Comparison of ENCODE assay signal across 9 cellular contexts in genomic region chr14:22737052-22737451, GRCh38. TPM values are rescaled to one million over a fixed set of nuclear protein-coding genes. Genes with fewer than 3 reads are reported as not detected.
A peak's percentile ranks its signal among the peaks of the same experiment; 100 is the strongest.
DNase-seq lines count a peak whose midpoint lies in the region; ATAC-seq, FAIRE-seq and TF ChIP-seq lines count a peak whose summit lies in the region.
"Had no signal": no experiment of that assay in that cellular context is flagged by ENCODE, and none has a peak within 500 bp of the region (broad histone marks: within the 10 kb centered on the region; RNA-seq: fewer than 3 reads in every experiment).

No MANE protein-coding gene starts in this region.

- H2BK15ac ChIP-seq in mesendoderm (replicated peaks; ENCODE audit: low read depth) = no peak overlapping the region

- no peak overlapping the region for H4K8ac ChIP-seq in mesendoderm (ENCODE audit: low read depth, low read length)

- in situ Hi-C loops in GM12878 (cut with MboI) = no loop called here
- in situ Hi-C loops in mammary epithelial cell (cut with MboI; ENCODE audit: low sequenced_read_pairs in 2 of 2) = no loop called here

- H3K4me1 ChIP-seq in GM12878 (ENCODE audit: control insufficient read depth, insufficient read depth, low read length) (peaks cover 8% of the 10 kb centered on the region), mesendoderm (ENCODE audit: control insufficient read depth, low read depth, low read length) (peaks cover 3% of the 10 kb centered on the region), mammary epithelial cell (ENCODE audit: insufficient read depth, low read length) (no peaks in the 10 kb centered on the region)

- intact Hi-C loops in GM12878 (cut with micrococcal nuclease; ENCODE audit: unreplicated experiment) (no loop called here), mammary epithelial cell (cut with micrococcal nuclease) (no loop called here)

- H3K36me3 ChIP-seq in GM12878 (ENCODE audit: control insufficient read depth in 2 of 2, insufficient read depth in 2 of 2, low read length in 1 of 2) = no peaks in the 10 kb centered on the region
- no peaks in the 10 kb centered on the region for H3K36me3 ChIP-seq in mesendoderm (ENCODE audit: control insufficient read depth, insufficient read depth, low read length)
- H3K36me3 ChIP-seq in mammary epithelial cell (ENCODE audit: insufficient read depth, low read length) = no peaks in the 10 kb centered on the region

- H3K27ac ChIP-seq in GM12878 (ENCODE audit: control insufficient read depth, insufficient read depth) (peak overlapping the region; percentile 64), mesendoderm (ENCODE audit: low read depth, low read length) (no peak overlapping the region), mammary epithelial cell (ENCODE audit: insufficient read depth, low read depth, low read length) (no peak overlapping the region)

- H4K20me1 ChIP-seq in GM12878 (ENCODE audit: control insufficient read depth, insufficient read depth) = no peaks in the 10 kb centered on the region
- no peaks in the 10 kb centered on the region for H4K20me1 ChIP-seq in mammary epithelial cell (ENCODE audit: insufficient read depth, low read length)

- RAD21 ChIA-PET in GM12878 (lab: Charles Lee; ENCODE audit: unreplicated experiment) = interaction anchor here (0.7 kb wide), 1 partner anchor 12 kb away, joined by 3 read pairs; no protein-coding TSS in a partner anchor

- H3K79me2 ChIP-seq in GM12878 (ENCODE audit: control insufficient read depth, insufficient read depth, low read length) = no peaks in the 10 kb centered on the region
- no peaks in the 10 kb centered on the region for H3K79me2 ChIP-seq in mesendoderm (ENCODE audit: control insufficient read depth, insufficient read depth, low read length)
- H3K79me2 ChIP-seq in mammary epithelial cell (ENCODE audit: insufficient read depth, low read length) = no peaks in the 10 kb centered on the region

- TF ChIP-seq POLR2A in GM12878 (IDR thresholded peaks at IDR 0.05; ENCODE audit: low read depth, low read length) (no peak), erythroblast (IDR thresholded peaks at IDR 0.05; ENCODE audit: low read length) (no peak)

- H3K23ac ChIP-seq in mesendoderm (ENCODE audit: low read length) = no peak overlapping the region

- H3K27me3 ChIP-seq in GM12878 (replicated peaks in 1 of 2; ENCODE audit: control insufficient read depth in 2 of 2, insufficient read depth in 2 of 2, low read length in 1 of 2) = no peaks in the 10 kb centered on the region
- no peaks in the 10 kb centered on the region for H3K27me3 ChIP-seq in mesendoderm (ENCODE audit: insufficient read depth, low read length, poor library complexity)
- H3K27me3 ChIP-seq in mammary epithelial cell (ENCODE audit: insufficient read depth, low read length) = no peaks in the 10 kb centered on the region

- H3K4me3 ChIP-seq in GM12865 (ENCODE audit: low read depth, low read length) = no peak overlapping the region
- H3K4me3 ChIP-seq in GM12878 = no peak overlapping the region
- no peak overlapping the region for H3K4me3 ChIP-seq in mesendoderm (ENCODE audit: low read length)
- H3K4me3 ChIP-seq in mammary epithelial cell (replicated peaks in 1 of 3; ENCODE audit: insufficient read depth in 1 of 3, low read depth in 2 of 3, low read length in 3 of 3) = no peak overlapping the region

- no peak overlapping the region for H3K4ac ChIP-seq in mesendoderm (ENCODE audit: low read depth, low read length)

- DNase-seq in GM12865 (ENCODE audit: low read depth) (peak; percentile 81), GM12878 (ENCODE audit: low read depth, low spot score) (no peak), mesendoderm (no peak), mammary epithelial cell (no peak), NCI-H1105 (lab: John Stamatoyannopoulos, UW) (no peak), erythroblast (lab: John Stamatoyannopoulos, UW) (no peak)

- 92% methylated on average over 1 of the region's 1 CpG for WGBS in GM12878 (ENCODE audit: insufficient coverage, insufficient replicate concordance, low lambda C conversion rate, missing lambda C conversion rate)
- WGBS in mesendoderm (ENCODE audit: extremely low coverage, insufficient coverage, low lambda C conversion rate) = no CpG with 5 or more reads among the region's 1 CpG
- WGBS in mammary epithelial cell (ENCODE audit: low coverage, missing lambda C conversion rate) = 92% methylated on average over 1 of the region's 1 CpG

- TF ChIP-seq EP300 in GM12878 (IDR thresholded peaks at IDR 0.05; ENCODE audit: borderline replicate concordance in 1 of 2, control insufficient read depth in 1 of 2, low read depth in 2 of 2, low read length in 2 of 2) = no peak; a peak in 1 of 4 replicates

- no peak overlapping the region for H2AK5ac ChIP-seq in mesendoderm (ENCODE audit: low read length)

- dilution Hi-C loops in mammary epithelial cell (cut with HindIII; ENCODE audit: low sequenced_read_pairs) = no loop called here

- H3K56ac ChIP-seq in mesendoderm (ENCODE audit: low read length) = no peak overlapping the region

- no peak for TF ChIP-seq CTCF in GM12865 (IDR thresholded peaks at IDR 0.05; ENCODE audit: insufficient read depth, low read depth, low read length, missing control alignments)
- TF ChIP-seq CTCF in GM12878 (IDR thresholded peaks at IDR 0.05 in 2 of 3, conservative IDR thresholded peaks at IDR 0.05 in 1 of 3; ENCODE audit: control insufficient read depth in 2 of 3, extremely low read depth in 1 of 3, insufficient read depth in 1 of 3, low read depth in 3 of 3, low read length in 3 of 3) = no peak
- no peak for TF ChIP-seq CTCF in mammary epithelial cell (conservative IDR thresholded peaks at IDR 0.05 in 1 of 2, IDR thresholded peaks at IDR 0.05 in 1 of 2; ENCODE audit: extremely low read depth in 1 of 2, insufficient read depth in 1 of 2, low read depth in 1 of 2, low read length in 2 of 2)

- H3K4me2 ChIP-seq in GM12878 (ENCODE audit: control insufficient read depth, insufficient read depth) (no peak overlapping the region), mesendoderm (ENCODE audit: low read length) (no peak overlapping the region), mammary epithelial cell (ENCODE audit: insufficient read depth, low read depth, low read length) (no peak overlapping the region)

- no peak for TF ChIP-seq RAD21 in GM12878 (IDR thresholded peaks at IDR 0.05; ENCODE audit: insufficient read depth, low read depth, low read length)

- BruUV-seq in GM12878 (replicated peaks; lab: Mats Ljungman, UMichigan) (no TSS peak), mammary epithelial cell (replicated peaks; lab: Mats Ljungman, UMichigan) (no TSS peak)

- no peaks in the 10 kb centered on the region for H3K9me3 ChIP-seq in GM12878 (replicated peaks; ENCODE audit: control insufficient read depth, insufficient read depth, low read length)
- no peaks in the 10 kb centered on the region for H3K9me3 ChIP-seq in mammary epithelial cell (replicated peaks; ENCODE audit: insufficient read depth, low read length)

- H2AFZ ChIP-seq in GM12878 (ENCODE audit: control insufficient read depth, low read depth, low read length) (peak overlapping the region; percentile 83), mammary epithelial cell (ENCODE audit: low read depth, low read length) (no peak overlapping the region)

- H4K5ac ChIP-seq in mesendoderm (ENCODE audit: low read length) = no peak overlapping the region

- CTCF ChIA-PET in GM12878 (lab: Yijun Ruan, JAX) (no interaction called here), mammary epithelial cell (lab: Charles Lee; ENCODE audit: low non-redundant PET) (no interaction called here)

- ATAC-seq in GM19463 (IDR thresholded peaks at IDR 0.05; ENCODE audit: unreplicated experiment) (peak; percentile 94), HG03280 (IDR thresholded peaks at IDR 0.05; ENCODE audit: unreplicated experiment) (peak; percentile 69), GM12878 (peak; percentile 98)

- H3K79me1 ChIP-seq in mesendoderm (ENCODE audit: low read length) = no peaks in the 10 kb centered on the region

- no peak overlapping the region for H2BK5ac ChIP-seq in mesendoderm (ENCODE audit: low read length)

- no peak overlapping the region for H2BK120ac ChIP-seq in mesendoderm (ENCODE audit: low read depth, low read length)

- H3K9ac ChIP-seq in GM12878 (ENCODE audit: control insufficient read depth, insufficient read depth, low read length) (no peak overlapping the region), mesendoderm (ENCODE audit: low read length) (no peak overlapping the region), mammary epithelial cell (ENCODE audit: insufficient read depth, low read length) (no peak overlapping the region)

- POLR2A ChIA-PET in GM12878 (lab: Charles Lee) = no interaction called here

- peak; percentile 81 for FAIRE-seq in GM12878 (lab: Jason Lieb, UNC)
- FAIRE-seq: H54 had no signal

- no peak overlapping the region for H3K18ac ChIP-seq in mesendoderm (ENCODE audit: low read length)

- SMC1A ChIA-PET in GM12878 (lab: Charles Lee; ENCODE audit: uncharacterized antibody, unreplicated experiment) = no interaction called here

TF ChIP-seq in GM12878, 131 proteins besides CTCF, POLR2A, EP300 and RAD21 (continues in another document):
- TF ChIP-seq PAX8 (IDR thresholded peaks at IDR 0.05) = no peak
- TF ChIP-seq CBX5 (IDR thresholded peaks at IDR 0.05; ENCODE audit: low read depth) = 0 out of 2 replicates have a peak, but pooled peaks have one; percentile 33
- no peak for TF ChIP-seq SREBF2 (IDR thresholded peaks at IDR 0.05; ENCODE audit: low read length)

RNA-seq across cellular contexts. Expression of gene OXA1L, which starts 29.4 kb away (rescaled TPM):
- total RNA-seq in GM12878 (2013; cell fraction: nucleolus; rRNA removed) = 115 and 118 TPM in 2 replicates
- total RNA-seq in GM12878 (2014; rRNA removed) (289 and 292 TPM in 2 replicates), GM12878 (2014; rRNA removed; fragmentation: Illumina TruSeq; extraction: Trizol) (115 and 126 TPM in 2 replicates), GM12878 (2021) (156 and 166 TPM in 2 replicates), mammary epithelial cell (10 to 100 TPM; 34.3 to 76.3 TPM)
- polyA plus RNA-seq in GM12878 (2011; ENCODE audit: low read depth) = 174 TPM
- polyA plus RNA-seq in GM12878 (2011; rRNA removed) (197 and 256 TPM in 2 replicates), GM12878 (2014; fragmentation: Illumina TruSeq; extraction: Trizol) (214 and 224 TPM in 2 replicates), GM12878 (2014; fragmentation: Nextera tagmentation; extraction: Ambion mirVana) (100 to 1,000 TPM; 110 to 116 TPM), GM12878 (2014; rRNA removed) (264 and 284 TPM in 2 replicates), GM12878 (2016; fragmentation: Nextera tagmentation; extraction: Ambion mirVana) (100 to 1,000 TPM; 105 to 115 TPM), mammary epithelial cell (151 TPM)
- 283 and 304 TPM in 2 replicates for polyA plus RNA-seq in GM12878 (2011; cell fraction: cytosol; rRNA removed)
- polyA plus RNA-seq in GM12878 (2011; cell fraction: nucleus; rRNA removed) = 405 and 422 TPM in 2 replicates
- 186 and 187 TPM in 2 replicates for polyA plus RNA-seq in GM12878 (2012)
- 190 and 233 TPM in 2 replicates for polyA minus RNA-seq in GM12878 (2011; rRNA and poly(A)+ RNA removed)
- polyA minus RNA-seq in GM12878 (2011; cell fraction: cytosol; rRNA and poly(A)+ RNA removed) = 56.3 and 63.2 TPM in 2 replicates
- polyA minus RNA-seq in GM12878 (2011; cell fraction: nucleus; rRNA and poly(A)+ RNA removed) = 118 and 176 TPM in 2 replicates
- polyA plus RNA-seq in mesendoderm (2013, experiment 1 of 2) = 117 TPM
- polyA plus RNA-seq in mesendoderm (2013, experiment 2 of 2) = 118 TPM
- polyA minus RNA-seq in mammary epithelial cell = 190 TPM
